In the genomic region with DNA sequence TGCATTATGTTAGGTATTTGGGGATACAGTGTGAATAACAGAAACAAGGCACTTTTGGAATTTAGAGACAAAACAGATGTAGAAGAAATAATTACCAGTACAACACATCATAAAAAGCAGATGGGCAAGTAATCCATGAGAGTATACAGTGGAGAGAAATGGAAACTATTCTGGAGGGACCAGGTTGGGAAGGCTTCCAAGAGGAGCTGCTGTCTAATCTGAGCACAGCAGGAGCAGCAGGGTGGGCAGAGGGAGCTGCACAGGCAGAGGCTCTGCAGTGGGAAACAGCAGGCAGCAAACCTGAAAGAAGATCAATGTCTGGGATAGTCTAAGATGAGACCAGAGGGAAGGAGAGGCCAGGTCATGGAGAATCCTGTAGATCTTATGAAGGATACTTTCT, we compare ENCODE assay signal across 21 cellular contexts.
"Had no signal": no experiment of that assay in that cellular context is flagged by ENCODE, and none has a peak within 500 bp of the region (broad histone marks: within the 10 kb centered on the region; RNA-seq: fewer than 3 reads in every experiment).

No MANE protein-coding gene starts in this region.

- ATAC-seq: activated CD8-positive, alpha-beta memory T cell treated with anti-CD3 and anti-CD28 coated beads, Interleukin-2, amount 10 ng/mL, durations not matched to agents 7 days and 5 days; activated CD8-positive, alpha-beta T cell treated with anti-CD3 and anti-CD28 coated beads for 36 hours; esophagus mucosa; gastroesophageal sphincter; natural killer cell; stimulated activated naive B cell treated with anti-CD40 and anti-IgM and Interleukin-4, amounts not matched to agents 10 μg/mL and 1 μg/mL and 100 μg/mL, for 72 hours had no signal

- DNase-seq: activated CD4-positive, alpha-beta T cell treated with anti-CD3 and anti-CD28 coated beads, Interleukin-2, amount 10 ng/mL, durations not matched to agents 7 days and 5 days; activated CD4-positive, CD25-positive, alpha-beta regulatory T cell treated with anti-CD3 and anti-CD28 coated beads, Interleukin-2, amount 50 U/mL, for 72 hours; activated CD8-positive, alpha-beta memory T cell treated with anti-CD3 and anti-CD28 coated beads, Interleukin-2, amount 10 ng/mL, durations not matched to agents 7 days and 5 days; activated CD8-positive, alpha-beta T cell treated with anti-CD3 and anti-CD28 coated beads for 36 hours; activated effector memory CD4-positive, alpha-beta T cell treated with anti-CD3 and anti-CD28 coated beads, Interleukin-2, amount 50 U/mL, for 16 hours; activated T-cell treated with anti-CD3 and anti-CD28 coated beads for 4 hours; aorta; brain microvascular endothelial cell; central memory CD4-positive, alpha-beta T cell; effector memory CD4-positive, alpha-beta T cell; left ventricle myocardium inferior; natural killer cell; stimulated activated CD4-positive, alpha-beta T cell treated with anti-CD3 and anti-CD28 coated beads, Interleukin-2, amount 100 ng/mL, for 48 hours; stimulated activated CD8-positive, alpha-beta memory T cell treated with anti-CD3 and anti-CD28 coated beads, Interleukin-4, amount 100 ng/mL, for 48 hours; stimulated activated naive B cell treated with anti-CD40 and anti-IgM and Interleukin-4, amounts not matched to agents 10 μg/mL and 1 μg/mL and 100 μg/mL, for 72 hours; transverse colon; WERI-Rb-1 had no signal

- FAIRE-seq: endothelial cell of umbilical vein, urothelium cell line had no signal
